Comparison of ENCODE assay signal across 11 cellular contexts in the genomic region with DNA sequence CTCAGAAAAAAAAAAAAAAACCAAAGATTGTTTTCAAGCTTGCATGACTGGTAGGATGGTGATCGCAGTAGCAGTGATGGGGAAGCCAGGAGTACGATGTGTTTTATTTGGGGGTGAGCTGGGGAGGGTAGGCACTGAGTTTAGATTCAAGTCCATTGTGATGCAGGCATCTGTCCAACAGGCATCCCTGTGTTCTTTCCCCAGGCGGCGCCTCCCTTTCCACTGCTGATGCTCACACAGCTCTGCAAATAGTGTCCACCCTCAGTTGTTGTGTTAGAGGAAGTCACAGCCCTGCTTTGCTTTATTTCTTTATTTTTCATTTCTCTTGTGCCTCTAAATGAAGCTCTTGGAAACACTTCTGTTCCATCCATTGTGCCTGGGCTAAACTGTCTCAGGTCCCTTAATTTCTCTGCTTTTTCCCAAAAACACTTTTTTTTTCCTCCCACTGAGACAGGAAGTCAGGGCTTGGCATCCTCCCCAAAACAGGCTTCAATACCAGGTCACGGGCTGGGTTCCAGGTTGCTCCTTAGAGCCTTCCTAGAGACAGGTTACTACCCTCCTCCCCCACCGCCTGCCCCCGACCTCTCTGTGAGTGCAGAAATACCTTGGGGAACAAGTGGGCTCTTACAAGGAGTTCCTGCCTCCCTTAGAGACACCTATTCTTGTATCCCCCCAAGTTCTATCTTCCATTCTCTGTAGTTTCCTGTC. TPM values are rescaled to one million over a fixed set of nuclear protein-coding genes. Genes with fewer than 3 reads are reported as not detected.
DNase-seq lines count a peak whose midpoint lies in the region; ATAC-seq and TF ChIP-seq lines count a peak whose summit lies in the region.
"Had no signal": no experiment of that assay in that cellular context is flagged by ENCODE, and none has a peak within 500 bp of the region (broad histone marks: within the 10 kb centered on the region; RNA-seq: fewer than 3 reads in every experiment).

No MANE protein-coding gene starts in this region.

- peaks cover 10% of the 10 kb centered on the region for H3K36me3 Mint-ChIP-seq in nephron (ENCODE audit: low read depth)

- no peaks in the 10 kb centered on the region for H3K36me3 ChIP-seq in BLaER1
- H3K36me3 ChIP-seq in body of pancreas (replicated peaks in 1 of 2; ENCODE audit: insufficient read depth in 1 of 2, low read depth in 2 of 2), result no peaks in the 10 kb centered on the region
- H3K36me3 ChIP-seq: esophagus squamous epithelium, WERI-Rb-1 had no signal

- no peak overlapping the region for H3K27ac ChIP-seq in BLaER1
- no peak overlapping the region for H3K27ac ChIP-seq in body of pancreas
- H3K27ac ChIP-seq: WERI-Rb-1 had no signal

- H3K9me3 ChIP-seq in BLaER1, result no peaks in the 10 kb centered on the region
- H3K9me3 ChIP-seq in body of pancreas, result no peaks in the 10 kb centered on the region
- H3K9me3 ChIP-seq: esophagus squamous epithelium had no signal

- peak; percentile 27 for ATAC-seq in body of pancreas

- WGBS in body of pancreas, 2 donors, result 71 to 74% methylated on average over 7 of the region's 7 CpGs

- TF ChIP-seq POLR2A in body of pancreas (IDR thresholded peaks at IDR 0.05), result no peak

- H3K9ac ChIP-seq in BLaER1, result peak overlapping the region; percentile 34; the same call in 1 of the 2 replicates

- no peak for TF ChIP-seq CTCF in body of pancreas (IDR thresholded peaks at IDR 0.05)
- TF ChIP-seq CTCF in nephron (IDR thresholded peaks at IDR 0.05; ENCODE audit: unreplicated experiment in 3 of 3), result no peak
- no peak for TF ChIP-seq CTCF in GM20000 (IDR thresholded peaks at IDR 0.05; ENCODE audit: extremely low read depth, missing control alignments)
- TF ChIP-seq CTCF in GM13976 (IDR thresholded peaks at IDR 0.05; ENCODE audit: borderline replicate concordance, control extremely low read depth, extremely low read depth, insufficient read depth, missing control alignments), result no peak

- H3K4me3 Mint-ChIP-seq in nephron, result no peak overlapping the region

- in situ Hi-C loops in GM13976 (cut with MboI; ENCODE audit: low sequenced_read_pairs, unreplicated experiment), result loop anchor here (25.0 kb wide), 2 partner anchors 387 to 462 kb away; no protein-coding TSS in a partner anchor

- DNase-seq in NCI-H1092 (lab: John Stamatoyannopoulos, UW) (peak; percentile 78), body of pancreas (peak in 3 of 4 donors; percentile 15 to 35 (median 22)), activated gamma-delta T cell (lab: John Stamatoyannopoulos, UW) (no peak), NOMO-1 treated with DMSO at 0.1 percent for 48 hours (lab: John Stamatoyannopoulos, UW; ENCODE audit: unreplicated experiment) (no peak), GM20000 (ENCODE audit: low spot score) (no peak), GM13976 (ENCODE audit: low spot score) (no peak)
- DNase-seq: esophagus squamous epithelium, islet precursor cell, WERI-Rb-1 had no signal

- peaks cover 37% of the 10 kb centered on the region for H3K4me1 Mint-ChIP-seq in nephron

- H3K4me1 ChIP-seq in BLaER1, result peaks cover 55% of the 10 kb centered on the region
- peaks cover 8% of the 10 kb centered on the region for H3K4me1 ChIP-seq in body of pancreas

- H3K4me2 ChIP-seq in BLaER1, result peak overlapping the region; percentile 80

- H3K27me3 ChIP-seq in BLaER1, result no peaks in the 10 kb centered on the region
- no peaks in the 10 kb centered on the region for H3K27me3 ChIP-seq in body of pancreas
- H3K27me3 ChIP-seq: esophagus squamous epithelium had no signal

- H3K27ac Mint-ChIP-seq in nephron, result peak overlapping the region; percentile 27 to 83 (median 79)

- no peaks in the 10 kb centered on the region for H3K9me3 Mint-ChIP-seq in nephron

- intact Hi-C loops in body of pancreas (cut with DNase I), result no loop called here

- H4K20me1 ChIP-seq in BLaER1, result no peaks in the 10 kb centered on the region

- no peak overlapping the region for H3K4me3 ChIP-seq in BLaER1
- H3K4me3 ChIP-seq in body of pancreas, result no peak overlapping the region
- H3K4me3 ChIP-seq: esophagus squamous epithelium had no signal

- H3K27me3 Mint-ChIP-seq in nephron (ENCODE audit: low read depth), result peaks cover 7% of the 10 kb centered on the region

RNA-seq across cellular contexts. Expression of a gene that starts 38.6 kb away (rescaled TPM):
- total RNA-seq in body of pancreas, result 100 to 1,000 TPM; 423 to 660 TPM

Comparison
In these comparisons a context has a peak if more than half of its experiments do, and no peak if none do; other contexts are left out.
1. DNase-seq: peak in NCI-H1092 (single experiment) and body of pancreas (3 of 4); none in activated gamma-delta T cell (single experiment), NOMO-1 treated with DMSO at 0.1 percent for 48 hours (single experiment), GM20000 (single experiment) and GM13976 (single experiment).